Comparison of ENCODE assay signal across 24 cellular contexts in the genomic region with DNA sequence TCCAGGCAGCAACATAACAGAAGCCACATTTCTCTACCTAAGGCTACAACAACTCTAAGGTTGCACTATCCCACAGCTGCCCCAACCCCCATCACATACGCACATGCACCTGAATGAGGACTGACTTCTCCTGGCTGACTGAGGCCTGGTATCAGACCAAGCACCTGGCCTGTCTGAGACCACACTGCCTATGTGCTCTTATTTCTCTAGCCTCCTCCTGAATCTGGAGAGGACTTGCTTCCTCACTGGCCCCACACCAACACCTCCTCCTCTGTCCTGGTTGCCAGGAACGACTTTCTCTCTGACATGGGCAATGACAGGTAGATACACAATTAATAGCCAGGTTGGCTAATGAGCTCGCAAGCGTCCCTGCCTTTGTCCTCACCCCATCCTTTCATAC. TPM values are rescaled to one million over a fixed set of nuclear protein-coding genes. Genes with fewer than 3 reads are reported as not detected.
DNase-seq lines count a peak whose midpoint lies in the region; ATAC-seq, FAIRE-seq and TF ChIP-seq lines count a peak whose summit lies in the region.
"Had no signal": no experiment of that assay in that cellular context is flagged by ENCODE, and none has a peak within 500 bp of the region (broad histone marks: within the 10 kb centered on the region; RNA-seq: fewer than 3 reads in every experiment).

No MANE protein-coding gene starts in this region.

- H3K9me2 ChIP-seq in PC-3 (replicated peaks; ENCODE audit: low read length), result no peaks in the 10 kb centered on the region

- H2BK5ac ChIP-seq in H1 (ENCODE audit: low read depth, low read length) (no peak overlapping the region), mesendoderm (ENCODE audit: low read length) (no peak overlapping the region)

- no peaks in the 10 kb centered on the region for H3K79me2 ChIP-seq in PC-3 (ENCODE audit: low read length)
- no peaks in the 10 kb centered on the region for H3K79me2 ChIP-seq in H1 (ENCODE audit: control insufficient read depth in 1 of 2, insufficient read depth in 2 of 2, low read length in 2 of 2)
- H3K79me2 ChIP-seq in mesendoderm (ENCODE audit: control insufficient read depth, insufficient read depth, low read length), result no peaks in the 10 kb centered on the region

- peak overlapping the region; percentile 72 for H3K9ac ChIP-seq in PC-3 (ENCODE audit: low read length)
- H3K9ac ChIP-seq in H1 (replicated peaks in 1 of 4; ENCODE audit: extremely low read depth in 1 of 4, low read depth in 3 of 4, low read length in 3 of 4), result no peak overlapping the region
- peak overlapping the region; percentile 46 to 70 for H3K9ac ChIP-seq in mucosa of rectum (ENCODE audit: low read depth in 1 of 2, low read length in 2 of 2)
- no peak overlapping the region for H3K9ac ChIP-seq in mesendoderm (ENCODE audit: low read length)

- POLR2A ChIA-PET in PC-3 (lab: Charles Lee; ENCODE audit: unreplicated experiment) (no interaction called here), H1 (lab: Charles Lee; ENCODE audit: partially characterized antibody) (interaction anchor here (1.5 to 1.8 kb wide), 2 partner anchors 14 to 157 kb away, joined by 5 to 6 read pairs; a partner anchor contains a TSS)

- H3K56ac ChIP-seq in H1 (replicated peaks; ENCODE audit: insufficient read length, low read depth, low read length) (no peak overlapping the region), mesendoderm (ENCODE audit: low read length) (no peak overlapping the region)

- no peak overlapping the region for H2BK20ac ChIP-seq in H1 (ENCODE audit: low read length)

- 0 out of 2 replicates have a peak overlapping the region, but pooled peaks have one; percentile 68 for H2BK12ac ChIP-seq in H1 (ENCODE audit: low read depth, low read length)

- TF ChIP-seq CTCF in PC-3 (conservative IDR thresholded peaks at IDR 0.05; ENCODE audit: low read depth, low read length) (no peak), H1 (IDR thresholded peaks at IDR 0.05; ENCODE audit: control extremely low read depth in 1 of 3, insufficient read depth in 1 of 3, low read depth in 1 of 3, low read length in 3 of 3) (no peak), suprapubic skin (IDR thresholded peaks at IDR 0.05) (no peak)

- TF ChIP-seq EP300 in H1 (IDR thresholded peaks at IDR 0.05; ENCODE audit: borderline replicate concordance in 1 of 2, low read depth in 2 of 2, low read length in 2 of 2) (no peak), suprapubic skin (IDR thresholded peaks at IDR 0.05) (no peak)

- H2BK120ac ChIP-seq in H1 (replicated peaks; ENCODE audit: low read depth, low read length), result no peak overlapping the region
- H2BK120ac ChIP-seq in mesendoderm (ENCODE audit: low read depth, low read length), result no peak overlapping the region

- no peak for DNase-seq in PC-3
- DNase-seq in H1 (ENCODE audit: low read depth in 1 of 2, low spot score in 2 of 2), result no peak
- DNase-seq in suprapubic skin (ENCODE audit: low spot score in 2 of 2), result no peak
- DNase-seq in NCI-H2081 treated with DMSO at 0.1 percent for 48 hours (lab: John Stamatoyannopoulos, UW), result no peak
- no peak for DNase-seq in NOMO-1 treated with dmso at 0.1 percent for 144 hours (lab: John Stamatoyannopoulos, UW; ENCODE audit: unreplicated experiment)
- no peak for DNase-seq in mesendoderm
- DNase-seq: activated CD4-positive, alpha-beta T cell treated with anti-CD3 and anti-CD28 coated beads, Interleukin-2, amount 10 ng/mL, durations not matched to agents 7 days and 5 days; activated CD8-positive, alpha-beta memory T cell treated with anti-CD3 and anti-CD28 coated beads, Interleukin-2, amount 10 ng/mL, durations not matched to agents 7 days and 5 days; activated naive CD4-positive, alpha-beta T cell treated with anti-CD3 and anti-CD28 coated beads, Interleukin-2, amount 50 U/mL, for 16 hours; caudate nucleus; CD8-positive, alpha-beta T cell; dermis blood vessel endothelial cell; DMS53; GDM1; heart left ventricle; left lung; naive B cell; NCI-H1092 treated with DMSO at 0.1 percent for 48 hours; NCI-H510A; ovary had no signal

- no peaks in the 10 kb centered on the region for H3K36me3 ChIP-seq in PC-3 (ENCODE audit: low read depth, low read length)
- no peaks in the 10 kb centered on the region for H3K36me3 ChIP-seq in H1 (ENCODE audit: control insufficient read depth in 2 of 4, insufficient read depth in 4 of 4, low read length in 3 of 4)
- H3K36me3 ChIP-seq in mucosa of rectum (ENCODE audit: control insufficient read depth in 2 of 2, insufficient read depth in 2 of 2, low read length in 2 of 2), result no peaks in the 10 kb centered on the region
- H3K36me3 ChIP-seq in suprapubic skin, result no peaks in the 10 kb centered on the region
- H3K36me3 ChIP-seq in mesendoderm (ENCODE audit: control insufficient read depth, insufficient read depth, low read length), result no peaks in the 10 kb centered on the region
- H3K36me3 ChIP-seq: heart left ventricle, left lung, ovary had no signal

- H2AK5ac ChIP-seq in H1 (ENCODE audit: low read depth, low read length) (no peak overlapping the region), mesendoderm (ENCODE audit: low read length) (no peak overlapping the region)

- peaks cover 3% of the 10 kb centered on the region for H3F3A ChIP-seq in PC-3 (ENCODE audit: low read length, unreplicated experiment)

- no peak overlapping the region for H3K18ac ChIP-seq in H1 (ENCODE audit: extremely low read depth, low read length)
- H3K18ac ChIP-seq in mesendoderm (ENCODE audit: low read length), result no peak overlapping the region

- no peak overlapping the region for H4K8ac ChIP-seq in H1 (ENCODE audit: extremely low read depth, insufficient read depth, low read length)
- H4K8ac ChIP-seq in mesendoderm (ENCODE audit: low read depth, low read length), result no peak overlapping the region

- intact Hi-C loops in PC-3 (cut with micrococcal nuclease), result no loop called here

- CTCF ChIA-PET in PC-3 (lab: Charles Lee) (no interaction called here), H1 (lab: Charles Lee; ENCODE audit: partially characterized antibody) (interaction anchor here (0.6 to 5.2 kb wide), 7 partner anchors 10 to 867 kb away, joined by 3 to 23 read pairs (median 3); no protein-coding TSS in a partner anchor)

- H2AFZ ChIP-seq in PC-3 (ENCODE audit: low read length), result 0 out of 2 replicates have a peak overlapping the region, but pooled peaks have one; percentile 48
- 0 out of 2 replicates have a peak overlapping the region, but pooled peaks have one; percentile 55 for H2AFZ ChIP-seq in H1 (ENCODE audit: low read length)

- H3K9me3 ChIP-seq in PC-3 (ENCODE audit: low read length) (no peaks in the 10 kb centered on the region), H1 (ENCODE audit: insufficient read depth in 2 of 2, low read depth in 1 of 2, low read length in 1 of 2) (no peaks in the 10 kb centered on the region), mucosa of rectum (ENCODE audit: control insufficient read depth in 2 of 2, low read length in 2 of 2) (no peaks in the 10 kb centered on the region), suprapubic skin (no peaks in the 10 kb centered on the region)
- H3K9me3 ChIP-seq: heart left ventricle, left lung, ovary had no signal

- no peak overlapping the region for H4K91ac ChIP-seq in H1 (replicated peaks; ENCODE audit: insufficient read length, low read length)

- FAIRE-seq in H1 (lab: Jason Lieb, UNC), result no peak

- H3K4ac ChIP-seq in H1 (replicated peaks; ENCODE audit: insufficient read length, low read depth, low read length) (no peak overlapping the region), mesendoderm (ENCODE audit: low read depth, low read length) (no peak overlapping the region)

- ATAC-seq in PC-3, result no peak
- ATAC-seq: activated CD8-positive, alpha-beta memory T cell treated with anti-CD3 and anti-CD28 coated beads, Interleukin-2, amount 10 ng/mL, durations not matched to agents 7 days and 5 days; CD8-positive, alpha-beta T cell; heart left ventricle; left lung; sciatic nerve; SK-N-SH treated with all-trans-retinoic acid at 6 μM for 48 hours had no signal

- no peaks in the 10 kb centered on the region for H3K27me3 ChIP-seq in PC-3 (ENCODE audit: low read length)
- H3K27me3 ChIP-seq in H1 (replicated peaks in 1 of 4; ENCODE audit: control insufficient read depth in 3 of 4, extremely low read depth in 1 of 4, insufficient read depth in 3 of 4, low read length in 3 of 4), result no peaks in the 10 kb centered on the region
- H3K27me3 ChIP-seq in mucosa of rectum (ENCODE audit: control insufficient read depth in 2 of 2, insufficient read depth in 2 of 2, low read length in 2 of 2), result no peaks in the 10 kb centered on the region
- H3K27me3 ChIP-seq in suprapubic skin, result no peaks in the 10 kb centered on the region
- no peaks in the 10 kb centered on the region for H3K27me3 ChIP-seq in mesendoderm (ENCODE audit: insufficient read depth, low read length, poor library complexity)
- H3K27me3 ChIP-seq: heart left ventricle, ovary had no signal

- H4K5ac ChIP-seq in H1 (ENCODE audit: insufficient read length, low read depth, low read length) (no peak overlapping the region), mesendoderm (ENCODE audit: low read length) (no peak overlapping the region)

- H3K27ac ChIP-seq in PC-3 (ENCODE audit: low read length), result peak overlapping the region; percentile 98
- no peak overlapping the region for H3K27ac ChIP-seq in H1 (ENCODE audit: low read depth, low read length)
- peak overlapping the region; percentile 89 to 94 for H3K27ac ChIP-seq in mucosa of rectum (ENCODE audit: low read depth in 2 of 2, low read length in 2 of 2)
- H3K27ac ChIP-seq in suprapubic skin, result peak overlapping the region; percentile 27
- no peak overlapping the region for H3K27ac ChIP-seq in mesendoderm (ENCODE audit: low read depth, low read length)
- H3K27ac ChIP-seq: left lung, ovary, RWPE1 had no signal

- H4K20me1 ChIP-seq in PC-3 (ENCODE audit: low read length) (no peaks in the 10 kb centered on the region), H1 (replicated peaks in 1 of 2; ENCODE audit: control insufficient read depth in 1 of 2, insufficient read depth in 2 of 2, low read length in 2 of 2) (no peaks in the 10 kb centered on the region)

- H2BK15ac ChIP-seq in H1 (ENCODE audit: low read length) (no peak overlapping the region), mesendoderm (replicated peaks; ENCODE audit: low read depth) (no peak overlapping the region)

- H3K4me2 ChIP-seq in PC-3 (ENCODE audit: low read length) (peak overlapping the region; percentile 50), H1 (ENCODE audit: insufficient read depth in 1 of 2, low read depth in 2 of 2, low read length in 2 of 2) (no peak overlapping the region), mesendoderm (ENCODE audit: low read length) (no peak overlapping the region)

- TF ChIP-seq POLR2A in H1 (IDR thresholded peaks at IDR 0.05; ENCODE audit: control extremely low read depth in 1 of 2, low read depth in 2 of 2, low read length in 2 of 2) (no peak), suprapubic skin (IDR thresholded peaks at IDR 0.05) (no peak)

- H3K79me1 ChIP-seq in H1 (ENCODE audit: low read depth, low read length), result no peaks in the 10 kb centered on the region
- H3K79me1 ChIP-seq in mesendoderm (ENCODE audit: low read length), result no peaks in the 10 kb centered on the region

- no peak overlapping the region for H3K14ac ChIP-seq in H1 (ENCODE audit: insufficient read length)

- H3K23ac ChIP-seq in H1 (ENCODE audit: insufficient read length) (no peak overlapping the region), mesendoderm (ENCODE audit: low read length) (no peak overlapping the region)

- no peak for TF ChIP-seq RAD21 in H1 (IDR thresholded peaks at IDR 0.05 in 1 of 2, conservative IDR thresholded peaks at IDR 0.05 in 1 of 2; ENCODE audit: low read depth in 2 of 2, low read length in 2 of 2)

- peaks cover 30% of the 10 kb centered on the region for H3K4me1 ChIP-seq in PC-3 (ENCODE audit: insufficient read depth, low read length)
- peaks cover 0 to 5% (median 2%) of the 10 kb centered on the region in 4 experiments; a peak in 3 of 7 replicates for H3K4me1 ChIP-seq in H1 (replicated peaks in 1 of 4; ENCODE audit: control insufficient read depth in 3 of 4, insufficient read depth in 4 of 4, low read length in 3 of 4)
- H3K4me1 ChIP-seq in mucosa of rectum (ENCODE audit: control insufficient read depth in 2 of 2, insufficient read depth in 2 of 2, low read length in 2 of 2), result peaks cover 24 to 36% of the 10 kb centered on the region in 2 donors
- peaks cover 16% of the 10 kb centered on the region for H3K4me1 ChIP-seq in suprapubic skin
- H3K4me1 ChIP-seq in mesendoderm (ENCODE audit: control insufficient read depth, low read depth, low read length), result no peaks in the 10 kb centered on the region
- H3K4me1 ChIP-seq: left lung had no signal

- BruUV-seq in PC-3 (replicated peaks; lab: Mats Ljungman, UMichigan), result TSS peak; percentile 79

- H3K23me2 ChIP-seq in H1 (ENCODE audit: low read depth, low read length), result no peaks in the 10 kb centered on the region; the same call in 1 of the 2 replicates

- H3K4me3 ChIP-seq in PC-3 (ENCODE audit: low read length) (peak overlapping the region; percentile 47; the same call in 1 of the 2 replicates), H1 (ENCODE audit: extremely low read depth in 1 of 4, insufficient read depth in 2 of 4, low read depth in 3 of 4, low read length in 4 of 4) (no peak overlapping the region), mucosa of rectum (ENCODE audit: low read length in 2 of 2) (peak overlapping the region in 1 of 2 donors; percentile 20), suprapubic skin (no peak overlapping the region), mesendoderm (ENCODE audit: low read length) (no peak overlapping the region)
- H3K4me3 ChIP-seq: heart left ventricle, left lung, ovary had no signal

- 74% methylated on average over 4 of the region's 4 CpGs; no CpG with 5 or more reads in 1 of the 2 experiments for WGBS in H1 (ENCODE audit: extremely low coverage in 1 of 2, insufficient coverage in 1 of 2, insufficient read length in 1 of 2, insufficient replicate concordance in 2 of 2, low coverage in 1 of 2, low lambda C conversion rate in 2 of 2, missing lambda C conversion rate in 1 of 2), 2 experiments
- 33% methylated on average over 4 of the region's 4 CpGs for WGBS in suprapubic skin
- no CpG with 5 or more reads among the region's 4 CpGs for WGBS in mesendoderm (ENCODE audit: extremely low coverage, insufficient coverage, low lambda C conversion rate)

RNA-seq across cellular contexts. Expression of a gene that starts 14.9 kb away (rescaled TPM):
- total RNA-seq in PC-3 (2014; rRNA removed) (193 and 220 TPM in 2 replicates), suprapubic skin (100 to 1,000 TPM; 106 to 194 (median 162) TPM)
- total RNA-seq in H1 (2021; fragmentation: NEBNext Ultra II Directional; extraction: Animal tissue kit (Norgen Biotek cat#: 25700)), result 285 and 301 TPM in 2 replicates
- polyA plus RNA-seq in H1 (2011; rRNA removed), result 94.7 and 111 TPM in 2 replicates
- polyA plus RNA-seq in H1 (2011; cell fraction: cytosol; rRNA removed), result 124 TPM
- polyA plus RNA-seq in H1 (2011; cell fraction: nucleus; rRNA removed), result 71.2 TPM
- 255 to 279 TPM (median 268 TPM) in 4 replicates for polyA plus RNA-seq in H1 (2012, experiment 1 of 2)
- polyA plus RNA-seq in H1 (2012, experiment 2 of 2), result 112 TPM
- polyA plus RNA-seq in H1 (2013, experiment 1 of 2), result 187 TPM
- polyA plus RNA-seq in H1 (2013, experiment 2 of 2), result 189 TPM
- polyA minus RNA-seq in H1 (2011; rRNA and poly(A)+ RNA removed), result 121 and 151 TPM in 2 replicates
- 89.8 TPM for polyA minus RNA-seq in H1 (2011; cell fraction: cytosol; rRNA and poly(A)+ RNA removed)
- polyA minus RNA-seq in H1 (2011; cell fraction: nucleus; rRNA and poly(A)+ RNA removed), result 65.0 TPM
- polyA plus RNA-seq in mesendoderm (2013, experiment 1 of 2), result 244 TPM
- polyA plus RNA-seq in mesendoderm (2013, experiment 2 of 2), result 252 TPM

RNA-seq across cellular contexts. Expression of a gene that starts 51.2 kb away (rescaled TPM):
- 22.7 and 45.2 TPM in 2 replicates for total RNA-seq in PC-3 (2014; rRNA removed)
- total RNA-seq in H1 (2021; fragmentation: NEBNext Ultra II Directional; extraction: Animal tissue kit (Norgen Biotek cat#: 25700)), result 31.7 and 33.3 TPM in 2 replicates
- 39.3 and 51.4 TPM in 2 replicates for polyA plus RNA-seq in H1 (2011; rRNA removed)
- polyA plus RNA-seq in H1 (2011; cell fraction: cytosol; rRNA removed), result 51.0 TPM
- polyA plus RNA-seq in H1 (2011; cell fraction: nucleus; rRNA removed), result 17.7 TPM
- 24.6 to 43.6 TPM (median 31.4 TPM) in 4 replicates for polyA plus RNA-seq in H1 (2012, experiment 1 of 2)
- polyA plus RNA-seq in H1 (2012, experiment 2 of 2), result 16.9 TPM
- polyA plus RNA-seq in H1 (2013, experiment 1 of 2), result 66.1 TPM
- polyA plus RNA-seq in H1 (2013, experiment 2 of 2), result 78.3 TPM
- polyA minus RNA-seq in H1 (2011; rRNA and poly(A)+ RNA removed), result 31.1 and 42.4 TPM in 2 replicates
- polyA minus RNA-seq in H1 (2011; cell fraction: cytosol; rRNA and poly(A)+ RNA removed), result 32.4 TPM
- 12.6 TPM for polyA minus RNA-seq in H1 (2011; cell fraction: nucleus; rRNA and poly(A)+ RNA removed)
- total RNA-seq in suprapubic skin, result 10 to 100 TPM; 29.3 to 34.4 (median 32.0) TPM
- polyA plus RNA-seq in mesendoderm (2013, experiment 1 of 2), result 49.6 TPM
- polyA plus RNA-seq in mesendoderm (2013, experiment 2 of 2), result 50.1 TPM

Comparison
In these comparisons a context has a peak if more than half of its experiments do, and no peak if none do; other contexts are left out.
1. H3K27ac ChIP-seq: peak in PC-3 (single experiment), mucosa of rectum (2 of 2) and suprapubic skin (single experiment); none in H1 (single experiment) and mesendoderm (single experiment).
2. H3K9ac ChIP-seq: peak in PC-3 (single experiment) and mucosa of rectum (2 of 2); none in H1 (0 of 4) and mesendoderm (single experiment).